ENCODE assay signal across 14 cellular contexts in the genomic region with DNA sequence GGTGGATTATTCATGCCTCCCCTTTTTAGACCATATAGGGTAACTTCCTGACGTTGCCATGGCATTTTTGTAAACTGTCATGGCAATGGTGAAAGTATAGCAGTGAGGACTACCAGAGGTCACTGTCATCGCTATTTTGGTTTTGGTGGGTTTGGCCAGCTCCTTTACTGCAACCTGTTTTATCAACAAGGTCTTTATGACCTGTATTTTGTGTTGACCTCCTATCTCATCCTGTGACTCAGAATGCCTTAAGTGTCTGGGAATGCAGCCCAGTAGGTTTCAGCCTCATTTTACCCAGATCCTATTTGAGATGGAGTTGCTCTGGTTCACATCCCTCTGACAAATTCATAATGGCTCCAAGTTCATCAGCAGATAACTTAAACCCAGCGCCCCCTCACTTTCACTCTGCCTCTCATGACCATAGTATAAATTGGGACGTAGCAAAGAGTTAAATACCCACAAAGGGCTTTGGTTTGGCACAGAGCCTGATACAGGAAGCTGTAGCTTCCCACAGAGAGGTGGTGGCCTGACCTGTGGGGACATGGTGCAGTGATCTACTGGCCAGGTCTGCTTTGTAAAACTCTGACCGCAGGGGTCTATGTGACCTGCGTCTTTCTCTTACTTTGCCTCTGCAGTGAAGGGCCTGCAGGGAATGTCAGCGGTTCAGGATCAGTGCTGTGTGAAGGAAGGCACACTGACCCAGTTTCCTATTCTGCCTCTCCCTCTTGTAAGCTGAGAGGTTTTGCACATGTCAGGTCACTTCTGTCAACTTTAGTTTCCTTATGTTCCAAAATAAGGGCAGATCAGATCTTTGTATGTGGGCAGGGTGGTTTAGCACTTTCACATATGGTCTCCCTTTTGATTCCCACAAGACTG.
DNase-seq lines count a peak whose midpoint lies in the region; ATAC-seq, FAIRE-seq and TF ChIP-seq lines count a peak whose summit lies in the region.
"Had no signal": no experiment of that assay in that cellular context is flagged by ENCODE, and none has a peak within 500 bp of the region (broad histone marks: within the 10 kb centered on the region; RNA-seq: fewer than 3 reads in every experiment).

No MANE protein-coding gene starts in this region.

- intact Hi-C loops in PC-3 (cut with micrococcal nuclease) = no loop called here
- intact Hi-C loops in pancreas (cut with DNase I) = no loop called here

- H3K27me3 ChIP-seq in PC-3 (ENCODE audit: low read length) (peaks cover 14% of the 10 kb centered on the region; the same call in 1 of the 2 replicates), pancreas (no peaks in the 10 kb centered on the region)
- H3K27me3 ChIP-seq: Peyer's patch had no signal

- in situ Hi-C loops in Caki2 (cut with HindIII; ENCODE audit: low pct_unique_long_range_greater_than_20kb, low sequenced_read_pairs) = no loop called here

- H3K4me2 ChIP-seq in PC-3 (ENCODE audit: low read length) = no peak overlapping the region

- no peak overlapping the region for H3K4me3 Mint-ChIP-seq in glutamatergic neuron (ENCODE audit: unreplicated experiment)

- H3F3A ChIP-seq in PC-3 (ENCODE audit: low read length, unreplicated experiment) = no peaks in the 10 kb centered on the region

- TF ChIP-seq CTCF in PC-3 (conservative IDR thresholded peaks at IDR 0.05; ENCODE audit: low read depth, low read length) (no peak), glutamatergic neuron (IDR thresholded peaks at IDR 0.05; ENCODE audit: partially characterized antibody, unreplicated experiment) (no peak), pancreas (IDR thresholded peaks at IDR 0.05) (no peak)

- FAIRE-seq in pancreas (lab: Jason Lieb, UNC) = no peak
- FAIRE-seq: colon, frontal cortex had no signal

- H3K27ac ChIP-seq in PC-3 (ENCODE audit: low read length) (no peak overlapping the region), pancreas (no peak overlapping the region)
- H3K27ac ChIP-seq: Peyer's patch had no signal

- peaks cover 3% of the 10 kb centered on the region for H3K27me3 Mint-ChIP-seq in glutamatergic neuron (ENCODE audit: unreplicated experiment)

- POLR2A ChIA-PET in PC-3 (lab: Charles Lee; ENCODE audit: unreplicated experiment) = no interaction called here

- DNase-seq in Caki2 (ENCODE audit: low read depth) (peak; percentile 8), PC-3 (peak; percentile 46), glutamatergic neuron (no peak), pancreas (no peak), germinal center (ENCODE audit: low spot score) (no peak), OCI-M2 (lab: John Stamatoyannopoulos, UW; ENCODE audit: unreplicated experiment) (no peak), activated T-cell treated with anti-CD3 and anti-CD28 coated beads for 4 hours (no peak)
- DNase-seq: C1 segment of cervical spinal cord, NCI-H2171 treated with DMSO at 0.1 percent for 48 hours, Peyer's patch had no signal

- ATAC-seq in GM19328 (IDR thresholded peaks at IDR 0.05; ENCODE audit: unreplicated experiment) = peak; percentile 55
- ATAC-seq in PC-3 = no peak
- ATAC-seq in pancreas = no peak

- peaks cover 22% of the 10 kb centered on the region for H3K4me1 Mint-ChIP-seq in glutamatergic neuron (ENCODE audit: low read depth, unreplicated experiment)

- no peak overlapping the region for H3K4me3 ChIP-seq in PC-3 (ENCODE audit: low read length)
- no peak overlapping the region for H3K4me3 ChIP-seq in pancreas
- H3K4me3 ChIP-seq: lung, Peyer's patch had no signal

- H3K9me3 ChIP-seq in PC-3 (ENCODE audit: low read length) = no peaks in the 10 kb centered on the region
- no peaks in the 10 kb centered on the region for H3K9me3 ChIP-seq in pancreas
- H3K9me3 ChIP-seq: Peyer's patch had no signal

- peaks cover 9% of the 10 kb centered on the region; the same call in 1 of the 2 replicates for H3K4me1 ChIP-seq in PC-3 (ENCODE audit: insufficient read depth, low read length)
- H3K4me1 ChIP-seq in pancreas = no peaks in the 10 kb centered on the region
- H3K4me1 ChIP-seq: Peyer's patch had no signal

- no peak overlapping the region for H2AFZ ChIP-seq in PC-3 (ENCODE audit: low read length)

- BruUV-seq in PC-3 (replicated peaks; lab: Mats Ljungman, UMichigan) = no TSS peak

- no peaks in the 10 kb centered on the region for H3K9me2 ChIP-seq in PC-3 (replicated peaks; ENCODE audit: low read length)

- no peak overlapping the region for H3K9ac ChIP-seq in PC-3 (ENCODE audit: low read length)

- no peaks in the 10 kb centered on the region for H3K36me3 ChIP-seq in PC-3 (ENCODE audit: low read depth, low read length)
- no peaks in the 10 kb centered on the region for H3K36me3 ChIP-seq in pancreas
- H3K36me3 ChIP-seq: Peyer's patch had no signal

- H4K20me1 ChIP-seq in PC-3 (ENCODE audit: low read length) = no peaks in the 10 kb centered on the region

- no peaks in the 10 kb centered on the region for H3K36me3 Mint-ChIP-seq in glutamatergic neuron (ENCODE audit: unreplicated experiment)

- CTCF ChIA-PET in PC-3 (lab: Charles Lee) = interaction anchor here (0.6 kb wide), 1 partner anchor 20 kb away, joined by 7 read pairs; no protein-coding TSS in a partner anchor

- peaks cover 2% of the 10 kb centered on the region for H3K9me3 Mint-ChIP-seq in glutamatergic neuron (ENCODE audit: unreplicated experiment)

- H3K79me2 ChIP-seq in PC-3 (ENCODE audit: low read length) = no peaks in the 10 kb centered on the region

- H3K27ac Mint-ChIP-seq in glutamatergic neuron (ENCODE audit: unreplicated experiment) = peak overlapping the region; percentile 38

- WGBS in pancreas, 2 donors = 69 to 72% methylated on average over 7 of the region's 7 CpGs

Comparison
In these comparisons a context has a peak if more than half of its experiments do, and no peak if none do; other contexts are left out.
1. DNase-seq: peak in Caki2 (single experiment) and PC-3 (single experiment); none in glutamatergic neuron (single experiment), pancreas (0 of 6), germinal center (single experiment), OCI-M2 (single experiment) and activated T-cell treated with anti-CD3 and anti-CD28 coated beads for 4 hours (single experiment).